1 cellular context compared by ENCODE assay signal in the genomic region with DNA sequence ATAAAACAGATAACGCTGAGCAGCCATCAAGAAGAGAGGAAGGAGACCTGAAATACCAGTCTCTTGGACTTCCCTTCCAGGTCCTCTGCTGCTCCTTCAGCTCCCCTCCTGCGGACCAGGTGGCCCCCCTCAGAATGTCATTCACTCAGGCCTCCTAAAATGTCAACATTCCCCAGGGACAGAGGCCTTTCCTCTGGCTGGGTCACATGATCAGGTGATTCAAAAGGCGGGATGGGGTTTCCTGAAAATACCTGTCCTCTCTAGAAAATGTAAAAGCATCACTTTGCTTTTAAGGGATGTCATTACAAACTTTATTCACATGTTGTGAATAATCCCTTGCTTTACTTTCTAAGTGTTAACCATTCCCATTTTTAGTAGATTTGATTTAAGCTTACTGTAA.
TF ChIP-seq lines count a peak whose summit lies in the region.

No MANE protein-coding gene starts in this region.

TF ChIP-seq in GM23338, 12 proteins besides CTCF, POLR2A, EP300 and RAD21 (continued from another document):
- TF ChIP-seq, protein P1, sequence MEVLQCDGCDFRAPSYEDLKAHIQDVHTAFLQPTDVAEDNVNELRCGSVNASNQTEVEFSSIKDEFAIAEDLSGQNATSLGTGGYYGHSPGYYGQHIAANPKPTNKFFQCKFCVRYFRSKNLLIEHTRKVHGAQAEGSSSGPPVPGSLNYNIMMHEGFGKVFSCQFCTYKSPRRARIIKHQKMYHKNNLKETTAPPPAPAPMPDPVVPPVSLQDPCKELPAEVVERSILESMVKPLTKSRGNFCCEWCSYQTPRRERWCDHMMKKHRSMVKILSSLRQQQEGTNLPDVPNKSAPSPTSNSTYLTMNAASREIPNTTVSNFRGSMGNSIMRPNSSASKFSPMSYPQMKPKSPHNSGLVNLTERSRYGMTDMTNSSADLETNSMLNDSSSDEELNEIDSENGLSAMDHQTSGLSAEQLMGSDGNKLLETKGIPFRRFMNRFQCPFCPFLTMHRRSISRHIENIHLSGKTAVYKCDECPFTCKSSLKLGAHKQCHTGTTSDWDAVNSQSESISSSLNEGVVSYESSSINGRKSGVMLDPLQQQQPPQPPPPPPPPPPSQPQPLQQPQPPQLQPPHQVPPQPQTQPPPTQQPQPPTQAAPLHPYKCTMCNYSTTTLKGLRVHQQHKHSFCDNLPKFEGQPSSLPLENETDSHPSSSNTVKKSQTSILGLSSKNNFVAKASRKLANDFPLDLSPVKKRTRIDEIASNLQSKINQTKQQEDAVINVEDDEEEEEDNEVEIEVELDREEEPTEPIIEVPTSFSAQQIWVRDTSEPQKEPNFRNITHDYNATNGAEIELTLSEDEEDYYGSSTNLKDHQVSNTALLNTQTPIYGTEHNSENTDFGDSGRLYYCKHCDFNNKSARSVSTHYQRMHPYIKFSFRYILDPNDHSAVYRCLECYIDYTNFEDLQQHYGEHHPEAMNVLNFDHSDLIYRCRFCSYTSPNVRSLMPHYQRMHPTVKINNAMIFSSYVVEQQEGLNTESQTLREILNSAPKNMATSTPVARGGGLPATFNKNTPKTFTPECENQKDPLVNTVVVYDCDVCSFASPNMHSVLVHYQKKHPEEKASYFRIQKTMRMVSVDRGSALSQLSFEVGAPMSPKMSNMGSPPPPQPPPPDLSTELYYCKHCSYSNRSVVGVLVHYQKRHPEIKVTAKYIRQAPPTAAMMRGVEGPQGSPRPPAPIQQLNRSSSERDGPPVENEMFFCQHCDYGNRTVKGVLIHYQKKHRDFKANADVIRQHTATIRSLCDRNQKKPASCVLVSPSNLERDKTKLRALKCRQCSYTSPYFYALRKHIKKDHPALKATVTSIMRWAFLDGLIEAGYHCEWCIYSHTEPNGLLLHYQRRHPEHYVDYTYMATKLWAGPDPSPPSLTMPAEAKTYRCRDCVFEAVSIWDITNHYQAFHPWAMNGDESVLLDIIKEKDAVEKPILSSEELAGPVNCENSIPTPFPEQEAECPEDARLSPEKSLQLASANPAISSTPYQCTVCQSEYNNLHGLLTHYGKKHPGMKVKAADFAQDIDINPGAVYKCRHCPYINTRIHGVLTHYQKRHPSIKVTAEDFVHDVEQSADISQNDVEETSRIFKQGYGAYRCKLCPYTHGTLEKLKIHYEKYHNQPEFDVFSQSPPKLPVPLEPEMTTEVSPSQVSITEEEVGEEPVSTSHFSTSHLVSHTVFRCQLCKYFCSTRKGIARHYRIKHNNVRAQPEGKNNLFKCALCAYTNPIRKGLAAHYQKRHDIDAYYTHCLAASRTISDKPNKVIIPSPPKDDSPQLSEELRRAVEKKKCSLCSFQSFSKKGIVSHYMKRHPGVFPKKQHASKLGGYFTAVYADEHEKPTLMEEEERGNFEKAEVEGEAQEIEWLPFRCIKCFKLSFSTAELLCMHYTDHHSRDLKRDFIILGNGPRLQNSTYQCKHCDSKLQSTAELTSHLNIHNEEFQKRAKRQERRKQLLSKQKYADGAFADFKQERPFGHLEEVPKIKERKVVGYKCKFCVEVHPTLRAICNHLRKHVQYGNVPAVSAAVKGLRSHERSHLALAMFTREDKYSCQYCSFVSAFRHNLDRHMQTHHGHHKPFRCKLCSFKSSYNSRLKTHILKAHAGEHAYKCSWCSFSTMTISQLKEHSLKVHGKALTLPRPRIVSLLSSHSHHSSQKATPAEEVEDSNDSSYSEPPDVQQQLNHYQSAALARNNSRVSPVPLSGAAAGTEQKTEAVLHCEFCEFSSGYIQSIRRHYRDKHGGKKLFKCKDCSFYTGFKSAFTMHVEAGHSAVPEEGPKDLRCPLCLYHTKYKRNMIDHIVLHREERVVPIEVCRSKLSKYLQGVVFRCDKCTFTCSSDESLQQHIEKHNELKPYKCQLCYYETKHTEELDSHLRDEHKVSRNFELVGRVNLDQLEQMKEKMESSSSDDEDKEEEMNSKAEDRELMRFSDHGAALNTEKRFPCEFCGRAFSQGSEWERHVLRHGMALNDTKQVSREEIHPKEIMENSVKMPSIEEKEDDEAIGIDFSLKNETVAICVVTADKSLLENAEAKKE (CRISPR knock-in tag; IDR thresholded peaks at IDR 0.05) = no peak
- no peak for TF ChIP-seq CREB1 (CRISPR knock-in tag; IDR thresholded peaks at IDR 0.05; ENCODE audit: low read depth)
